In genomic region chr12:94678396-94678795, GRCh38 we compare ENCODE assay signal across 25 cellular contexts. TPM values are rescaled to one million over a fixed set of nuclear protein-coding genes. Genes with fewer than 3 reads are reported as not detected.
A peak's percentile ranks its signal among the peaks of the same experiment; 100 is the strongest.
DNase-seq lines count a peak whose midpoint lies in the region; ATAC-seq, FAIRE-seq and TF ChIP-seq lines count a peak whose summit lies in the region.
"Had no signal": no experiment of that assay in that cellular context is flagged by ENCODE, and none has a peak within 500 bp of the region (broad histone marks: within the 10 kb centered on the region; RNA-seq: fewer than 3 reads in every experiment).

No MANE protein-coding gene starts in this region.

- H4K20me1 ChIP-seq in Loucy (ENCODE audit: insufficient read depth, low read length, poor library complexity, severe bottlenecking): no peaks in the 10 kb centered on the region
- no peaks in the 10 kb centered on the region for H4K20me1 ChIP-seq in keratinocyte (ENCODE audit: control insufficient read depth, extremely low read depth, insufficient read depth, low read length)

- H3K27ac ChIP-seq in keratinocyte (ENCODE audit: control insufficient read depth, insufficient read depth, low read length) (peak overlapping the region; percentile 41), spleen (peak overlapping the region in 7 of 8 donors; percentile 55 to 95 (median 91)), small intestine (ENCODE audit: low read depth in 1 of 2, low read length in 1 of 2) (no peak overlapping the region)

- peak overlapping the region; percentile 91 for H3K27ac Mint-ChIP-seq in central memory CD8-positive, alpha-beta T cell (ENCODE audit: low read depth)
- H3K27ac Mint-ChIP-seq: activated T-cell treated with anti-CD3 and anti-CD28 coated beads, Interleukin-2, amount 50 U/mL, for 24 hours had no signal

- TF ChIP-seq CTCF in Loucy (conservative IDR thresholded peaks at IDR 0.05; ENCODE audit: low read length) (no peak), keratinocyte (optimal IDR thresholded peaks at IDR 0.05 in 1 of 3, IDR thresholded peaks at IDR 0.05 in 1 of 3, conservative IDR thresholded peaks at IDR 0.05 in 1 of 3; ENCODE audit: extremely low read depth in 1 of 3, insufficient read depth in 2 of 3, low read length in 3 of 3) (no peak), spleen (IDR thresholded peaks at IDR 0.05 in 8 of 11, conservative IDR thresholded peaks at IDR 0.05 in 3 of 11) (peak in 1 of 11 experiments; percentile 11)

- H3K36me3 Mint-ChIP-seq in central memory CD8-positive, alpha-beta T cell (ENCODE audit: insufficient read depth): peaks cover 11% of the 10 kb centered on the region

- H3K36me3 ChIP-seq in Loucy (ENCODE audit: insufficient read depth, low read length) (no peaks in the 10 kb centered on the region), keratinocyte (ENCODE audit: control insufficient read depth in 2 of 2, extremely low read depth in 1 of 2, insufficient read depth in 2 of 2, low read length in 2 of 2) (no peaks in the 10 kb centered on the region), spleen (no peaks in the 10 kb centered on the region), small intestine (ENCODE audit: control insufficient read depth in 2 of 2, insufficient read depth in 2 of 2, low read length in 2 of 2) (no peaks in the 10 kb centered on the region)

- peaks cover 6% of the 10 kb centered on the region for H3F3A ChIP-seq in Loucy (ENCODE audit: low read depth)

- H2AFZ ChIP-seq in Loucy (ENCODE audit: low read length) (no peak overlapping the region), keratinocyte (ENCODE audit: control insufficient read depth, low read length) (peak overlapping the region; percentile 87)

- H3K9me2 ChIP-seq in Loucy (replicated peaks; ENCODE audit: low read depth, low read length): no peaks in the 10 kb centered on the region

- dilution Hi-C loops in keratinocyte (cut with MboI; ENCODE audit: extremely low pct_ligation_motif_present, low sequenced_read_pairs): no loop called here

- no peak overlapping the region for H3K4me3 ChIP-seq in Loucy (ENCODE audit: low read length, poor library complexity, severe bottlenecking)
- peak overlapping the region in 2 of 3 experiments; percentile 13 to 38 for H3K4me3 ChIP-seq in keratinocyte (ENCODE audit: control insufficient read depth in 2 of 3, extremely low read depth in 1 of 3, insufficient read depth in 2 of 3, low read depth in 1 of 3, low read length in 3 of 3)
- H3K4me3 ChIP-seq in spleen: no peak overlapping the region
- no peak overlapping the region for H3K4me3 ChIP-seq in small intestine (ENCODE audit: low read depth in 1 of 2, low read length in 2 of 2)
- H3K4me3 ChIP-seq: dorsolateral prefrontal cortex, smooth muscle cell had no signal

- ATAC-seq in central memory CD8-positive, alpha-beta T cell (replicated peaks; ENCODE audit: extremely low read depth, poor library complexity, severe bottlenecking): no peak

- in situ Hi-C loops in G401 (cut with HindIII; ENCODE audit: low sequenced_read_pairs): no loop called here

- peaks cover 5% of the 10 kb centered on the region for H3K9me3 Mint-ChIP-seq in central memory CD8-positive, alpha-beta T cell
- H3K9me3 Mint-ChIP-seq: activated T-cell treated with anti-CD3 and anti-CD28 coated beads, Interleukin-2, amount 50 U/mL, for 24 hours had no signal

- H3K9me1 ChIP-seq in keratinocyte (ENCODE audit: control insufficient read depth, extremely low read depth, insufficient read depth, low read length): no peaks in the 10 kb centered on the region

- TF ChIP-seq POLR2A in spleen (IDR thresholded peaks at IDR 0.05): no peak

- no peak for DNase-seq in central memory CD8-positive, alpha-beta T cell (ENCODE audit: low spot score in 2 of 2)
- no peak for DNase-seq in keratinocyte (ENCODE audit: low read depth, low spot score)
- no peak for DNase-seq in spleen
- no peak for DNase-seq in stimulated activated CD8-positive, alpha-beta memory T cell treated with anti-CD3 and anti-CD28 coated beads, Interleukin-4, amount 100 ng/mL, for 48 hours
- no peak for DNase-seq in small intestine
- DNase-seq in SHP77 treated with DMSO at 0.1 percent for 48 hours (lab: John Stamatoyannopoulos, UW): no peak
- DNase-seq in G401 (ENCODE audit: low spot score): no peak
- DNase-seq: ACHN; activated CD4-positive, alpha-beta T cell treated with anti-CD3 and anti-CD28 coated beads for 48 hours; activated gamma-delta T cell; activated T-cell treated with anti-CD3 and anti-CD28 coated beads, Interleukin-2, amount 50 U/mL, for 24 hours; COR-L47; DMS79; dorsolateral prefrontal cortex; GF-D8; KBM-7; NCI-H1436; NCI-H345; NCI-H748 treated with DMSO at 0.1 percent for 48 hours; RPMI8226; stimulated activated CD4-positive, alpha-beta T cell treated with anti-CD3 and anti-CD28 coated beads, Interleukin-2, amount 100 ng/mL, for 24 hours had no signal

- intact Hi-C loops in spleen (cut with DNase I; ENCODE audit: low total_unique reads): no loop called here

- H3K9ac ChIP-seq in Loucy (ENCODE audit: low read depth, low read length, poor library complexity, severe bottlenecking) (no peak overlapping the region), keratinocyte (ENCODE audit: control insufficient read depth, extremely low read depth, insufficient read depth, low read length) (peak overlapping the region; percentile 47)

- H3K4me1 ChIP-seq in Loucy (ENCODE audit: insufficient read depth, low read length, poor library complexity, severe bottlenecking): peaks cover 36% of the 10 kb centered on the region
- peaks cover 24% of the 10 kb centered on the region for H3K4me1 ChIP-seq in keratinocyte (ENCODE audit: control insufficient read depth, extremely low read depth, insufficient read depth, low read length)
- H3K4me1 ChIP-seq in spleen: peaks cover 28 to 79% (median 66%) of the 10 kb centered on the region in 6 donors
- peaks cover 3% of the 10 kb centered on the region in 2 donors for H3K4me1 ChIP-seq in small intestine (ENCODE audit: control insufficient read depth in 2 of 2, insufficient read depth in 1 of 2, low read depth in 1 of 2, low read length in 1 of 2)

- 37 to 46% (median 40%) methylated on average over 8 of the region's 8 CpGs for WGBS in spleen, 5 donors
- WGBS in small intestine, 3 donors: 80 to 88% (median 87%) methylated on average over 8 of the region's 8 CpGs

- H3K27me3 ChIP-seq in Loucy (ENCODE audit: insufficient read depth, low read length, poor library complexity, severe bottlenecking): no peaks in the 10 kb centered on the region
- no peaks in the 10 kb centered on the region for H3K27me3 ChIP-seq in keratinocyte (ENCODE audit: control insufficient read depth, extremely low read depth, insufficient read depth, low read length)
- H3K27me3 ChIP-seq in spleen (replicated peaks in 1 of 7): no peaks in the 10 kb centered on the region
- no peaks in the 10 kb centered on the region for H3K27me3 ChIP-seq in small intestine (ENCODE audit: control insufficient read depth in 2 of 2, insufficient read depth in 2 of 2, low read length in 2 of 2)
- H3K27me3 ChIP-seq: dorsolateral prefrontal cortex had no signal

- H3K4me3 Mint-ChIP-seq in central memory CD8-positive, alpha-beta T cell: no peak overlapping the region
- H3K4me3 Mint-ChIP-seq: activated T-cell treated with anti-CD3 and anti-CD28 coated beads, Interleukin-2, amount 50 U/mL, for 24 hours had no signal

- no peaks in the 10 kb centered on the region for H3K9me3 ChIP-seq in Loucy (ENCODE audit: insufficient read depth, low read depth, low read length)
- no peaks in the 10 kb centered on the region for H3K9me3 ChIP-seq in keratinocyte (ENCODE audit: control insufficient read depth, low read depth, low read length)
- no peaks in the 10 kb centered on the region for H3K9me3 ChIP-seq in spleen
- H3K9me3 ChIP-seq in small intestine (ENCODE audit: control insufficient read depth, low read depth): no peaks in the 10 kb centered on the region

- H3K79me2 ChIP-seq in Loucy (ENCODE audit: insufficient read depth, low read length): no peaks in the 10 kb centered on the region
- no peaks in the 10 kb centered on the region for H3K79me2 ChIP-seq in keratinocyte (ENCODE audit: control insufficient read depth, insufficient read depth, low read length)

- FAIRE-seq in keratinocyte (lab: Jason Lieb, UNC) (no peak), small intestine (lab: Jason Lieb, UNC) (no peak)
- FAIRE-seq: endothelial cell of umbilical vein had no signal

- H3K4me2 ChIP-seq in Loucy (ENCODE audit: low read depth, low read length, poor library complexity, severe bottlenecking) (peak overlapping the region; percentile 24), keratinocyte (ENCODE audit: control insufficient read depth, extremely low read depth, insufficient read depth, low read depth, low read length) (peak overlapping the region; percentile 77)
- H3K4me2 ChIP-seq: smooth muscle cell had no signal

- peaks cover 47% of the 10 kb centered on the region for H3K4me1 Mint-ChIP-seq in central memory CD8-positive, alpha-beta T cell

- H3K27me3 Mint-ChIP-seq in central memory CD8-positive, alpha-beta T cell: no peaks in the 10 kb centered on the region

RNA-seq across cellular contexts. Expression of gene TMCC3, which starts 28.0 kb away (rescaled TPM):
- 14.8 to 20.0 TPM (median 18.9 TPM) in 3 replicates for polyA plus RNA-seq in keratinocyte
- polyA plus RNA-seq in keratinocyte (2011; ENCODE audit: low read depth): 18.4 TPM
- polyA plus RNA-seq in keratinocyte (2011; cell fraction: cytosol; rRNA removed): 11.2 and 16.9 TPM in 2 replicates
- 18.9 and 20.8 TPM in 2 replicates for polyA plus RNA-seq in keratinocyte (2011; cell fraction: nucleus; rRNA removed)
- polyA plus RNA-seq in keratinocyte (2012; ENCODE audit: low replicate concordance): 9.0 and 14.8 TPM in 2 replicates
- 13.6 to 31.9 TPM (median 21.9 TPM) in 3 replicates for polyA minus RNA-seq in keratinocyte
- polyA minus RNA-seq in keratinocyte (2011; cell fraction: cytosol; rRNA and poly(A)+ RNA removed): 10.6 TPM
- 16.7 and 35.9 TPM in 2 replicates for polyA minus RNA-seq in keratinocyte (2011; cell fraction: nucleus; rRNA and poly(A)+ RNA removed)
- 10 to 100 TPM; 23.7 to 41.3 (median 29.4) TPM for total RNA-seq in spleen
- 1 to 10 TPM; 2.9 to 5.4 (median 3.2) TPM for polyA plus RNA-seq in spleen
- polyA plus RNA-seq in small intestine: 10 to 100 TPM in 2 of 3 donors, 1 to 10 TPM in 1; 8.6 to 23.9 (median 11.6) TPM
- 4.4 and 6.5 TPM in 2 replicates for total RNA-seq in G401 (2014; rRNA removed; shearing (Covaris generic))
- polyA plus RNA-seq: BJ had no signal

Comparison
In these comparisons a context has a peak if more than half of its experiments do, and no peak if none do; other contexts are left out.
1. H3K4me3 ChIP-seq: peak in keratinocyte (2 of 3); none in Loucy (single experiment), spleen (0 of 8) and small intestine (0 of 2).
2. H3K27ac ChIP-seq: peak in keratinocyte (single experiment) and spleen (7 of 8); none in small intestine (0 of 2).